21 cellular contexts compared by ENCODE assay signal in genomic region chr2:129135017-129135416, GRCh38.
"Had no signal": no experiment of that assay in that cellular context is flagged by ENCODE, and none has a peak within 500 bp of the region (broad histone marks: within the 10 kb centered on the region; RNA-seq: fewer than 3 reads in every experiment).

No MANE protein-coding gene starts in this region.

- H3K4me2 ChIP-seq: KMS-11 had no signal

- H3K4me1 ChIP-seq: SJSA1 had no signal

- H3K36me3 ChIP-seq: SJSA1 had no signal

- FAIRE-seq: RCC 7860 had no signal

- H3K4me3 ChIP-seq: SJSA1, SK-N-MC had no signal

- DNase-seq: MM.1S, NCI-H1092, NCI-H1105 treated with DMSO at 0.1 percent for 48 hours, NCI-H1417 treated with DMSO at 0.1 percent for 48 hours, NCI-H146, NCI-H1694 treated with DMSO at 0.1 percent for 48 hours, NCI-H1930, NCI-H2081, NCI-H2171, NCI-H226, NCI-H446, NCI-H510A, NCI-H69, NCI-H774, Right ventricle myocardium superior, RPMI8226, SIG-M5 had no signal

- H3K27me3 ChIP-seq: SJSA1 had no signal

- H3K27ac ChIP-seq: KMS-11, SJSA1, SK-N-MC had no signal

- H3K9ac ChIP-seq: KMS-11 had no signal

- H3K9me3 ChIP-seq: SJSA1 had no signal
